In genomic region chr19:43777163-43777700, GRCh38 we compare ENCODE assay signal across 8 cellular contexts. TPM values are rescaled to one million over a fixed set of nuclear protein-coding genes. Genes with fewer than 3 reads are reported as not detected.
A peak's percentile ranks its signal among the peaks of the same experiment; 100 is the strongest.
DNase-seq lines count a peak whose midpoint lies in the region; ATAC-seq and TF ChIP-seq lines count a peak whose summit lies in the region.

No MANE protein-coding gene starts in this region.

- H3K9me2 ChIP-seq in SK-N-SH, result no peaks in the 10 kb centered on the region

- peaks cover 7% of the 10 kb centered on the region for H3K36me3 Mint-ChIP-seq in central memory CD8-positive, alpha-beta T cell (ENCODE audit: insufficient read depth)

- peaks cover 6% of the 10 kb centered on the region for H3F3A ChIP-seq in SK-N-SH (replicated peaks; ENCODE audit: insufficient read depth)

- H3K79me2 ChIP-seq in SK-N-SH (ENCODE audit: insufficient read depth), result no peaks in the 10 kb centered on the region

- no peak for TF ChIP-seq RAD21 in SK-N-SH (IDR thresholded peaks at IDR 0.05; ENCODE audit: low read length)

- peak overlapping the region; percentile 72 for H3K4me3 Mint-ChIP-seq in central memory CD8-positive, alpha-beta T cell
- H3K4me3 Mint-ChIP-seq in stimulated activated naive CD8-positive, alpha-beta T cell treated with anti-CD3 and anti-CD28 coated beads, Interleukin-15, amount 100 ng/mL, for 72 hours, result peak overlapping the region; percentile 82 to 88

- CTCF ChIA-PET in SK-N-SH (lab: Yijun Ruan, JAX), result interaction anchor here (0.7 to 7.6 kb wide), 4 partner anchors 10 to 312 kb away, joined by 3 to 62 read pairs (median 25); partner anchors contain the start of gene LYPD3

- H3K36me3 ChIP-seq in heart right ventricle, result no peaks in the 10 kb centered on the region
- no peaks in the 10 kb centered on the region for H3K36me3 ChIP-seq in right atrium auricular region
- no peaks in the 10 kb centered on the region for H3K36me3 ChIP-seq in SK-N-SH (replicated peaks in 1 of 2; ENCODE audit: control insufficient read depth in 1 of 2, insufficient read depth in 2 of 2, low read length in 1 of 2)
- H3K36me3 ChIP-seq in esophagus muscularis mucosa, result no peaks in the 10 kb centered on the region

- WGBS in heart right ventricle, 2 donors, result 17 to 23% methylated on average over 4 of the region's 4 CpGs
- WGBS in SK-N-SH (ENCODE audit: low lambda C conversion rate), result 7% methylated on average over 4 of the region's 4 CpGs
- WGBS in esophagus muscularis mucosa, result 9% methylated on average over 4 of the region's 4 CpGs

- no peak for DNase-seq in heart right ventricle
- no peak for DNase-seq in right atrium auricular region (ENCODE audit: low spot score)
- DNase-seq in SK-N-SH, result peak; percentile 69
- no peak for DNase-seq in central memory CD8-positive, alpha-beta T cell (ENCODE audit: low spot score in 2 of 2)
- DNase-seq in stimulated activated naive CD8-positive, alpha-beta T cell treated with anti-CD3 and anti-CD28 coated beads, Interleukin-15, amount 100 ng/mL, for 72 hours, result peak in 1 of 2 donors; percentile 44
- DNase-seq in esophagus muscularis mucosa (ENCODE audit: extremely low spot score), result no peak
- no peak for DNase-seq in NCI-H2227 (lab: John Stamatoyannopoulos, UW; ENCODE audit: unreplicated experiment)

- peak overlapping the region; percentile 76 for H3K27ac Mint-ChIP-seq in central memory CD8-positive, alpha-beta T cell (ENCODE audit: low read depth)
- H3K27ac Mint-ChIP-seq in stimulated activated naive CD8-positive, alpha-beta T cell treated with anti-CD3 and anti-CD28 coated beads, Interleukin-15, amount 100 ng/mL, for 72 hours, result peak overlapping the region; percentile 22 to 77

- TF ChIP-seq CTCF in heart right ventricle (IDR thresholded peaks at IDR 0.05) (no peak), right atrium auricular region (IDR thresholded peaks at IDR 0.05) (no peak), SK-N-SH (IDR thresholded peaks at IDR 0.05) (no peak), esophagus muscularis mucosa (IDR thresholded peaks at IDR 0.05) (no peak)

- H3K4me3 ChIP-seq in heart right ventricle (no peak overlapping the region), right atrium auricular region (no peak overlapping the region), SK-N-SH (ENCODE audit: low read depth in 2 of 2, low read length in 1 of 2) (no peak overlapping the region), esophagus muscularis mucosa (no peak overlapping the region)

- ATAC-seq in heart right ventricle (peak in 6 of 8 donors; percentile 5 to 45 (median 19)), HG02678 (IDR thresholded peaks at IDR 0.05; ENCODE audit: unreplicated experiment) (no peak)
- ATAC-seq in central memory CD8-positive, alpha-beta T cell (replicated peaks; ENCODE audit: extremely low read depth, poor library complexity, severe bottlenecking), result no peak
- peak; percentile 44 for ATAC-seq in stimulated activated naive CD8-positive, alpha-beta T cell treated with anti-CD3 and anti-CD28 coated beads, Interleukin-15, amount 100 ng/mL, for 72 hours

- TF ChIP-seq POLR2A in esophagus muscularis mucosa (IDR thresholded peaks at IDR 0.05; ENCODE audit: low read depth), result no peak

- POLR2A ChIA-PET in SK-N-SH (lab: Yijun Ruan, JAX), result interaction anchor here (1.6 kb wide), 1 partner anchor 22 kb away, joined by 3 read pairs; no protein-coding TSS in a partner anchor

- intact Hi-C loops in heart right ventricle (cut with DNase I) (no loop called here), esophagus muscularis mucosa (cut with DNase I) (no loop called here)

- peak overlapping the region; percentile 57 for H2AFZ ChIP-seq in SK-N-SH (ENCODE audit: low read depth)

- peak in 1 of 2 experiments; percentile 46; a peak in 1 of 4 replicates for TF ChIP-seq EP300 in SK-N-SH (IDR thresholded peaks at IDR 0.05; ENCODE audit: borderline replicate concordance in 1 of 2, low read depth in 1 of 2, low read length in 1 of 2)
- no peak for TF ChIP-seq EP300 in esophagus muscularis mucosa (IDR thresholded peaks at IDR 0.05)

- H3K9me3 ChIP-seq in heart right ventricle (no peaks in the 10 kb centered on the region), right atrium auricular region (no peaks in the 10 kb centered on the region), SK-N-SH (no peaks in the 10 kb centered on the region), esophagus muscularis mucosa (no peaks in the 10 kb centered on the region)

- no peak overlapping the region for H3K9ac ChIP-seq in SK-N-SH

- H4K20me1 ChIP-seq in SK-N-SH (ENCODE audit: insufficient read depth), result no peaks in the 10 kb centered on the region

- H3K4me1 ChIP-seq in heart right ventricle (peaks cover 0 to 58% (median 16%) of the 10 kb centered on the region in 9 donors), right atrium auricular region (peaks cover 0 to 17% of the 10 kb centered on the region in 2 donors), SK-N-SH (ENCODE audit: control insufficient read depth in 1 of 2, insufficient read depth in 2 of 2, low read depth in 1 of 2, low read length in 1 of 2) (peaks cover 19% of the 10 kb centered on the region in 2 experiments; a peak in 3 of 4 replicates), esophagus muscularis mucosa (peaks cover 12 to 52% (median 43%) of the 10 kb centered on the region in 4 donors)

- peaks cover 0 to 14% (median 8%) of the 10 kb centered on the region in 7 donors for H3K27me3 ChIP-seq in heart right ventricle
- H3K27me3 ChIP-seq in right atrium auricular region, result no peaks in the 10 kb centered on the region
- H3K27me3 ChIP-seq in SK-N-SH (ENCODE audit: insufficient read depth), result no peaks in the 10 kb centered on the region
- H3K27me3 ChIP-seq in esophagus muscularis mucosa, result peaks cover 0 to 69% (median 6%) of the 10 kb centered on the region in 4 donors

- H3K27me3 Mint-ChIP-seq in central memory CD8-positive, alpha-beta T cell, result no peaks in the 10 kb centered on the region
- H3K27me3 Mint-ChIP-seq in stimulated activated naive CD8-positive, alpha-beta T cell treated with anti-CD3 and anti-CD28 coated beads, Interleukin-15, amount 100 ng/mL, for 72 hours, result no peaks in the 10 kb centered on the region

- H3K27ac ChIP-seq in heart right ventricle (peak overlapping the region in 1 of 10 donors; percentile 74), right atrium auricular region (no peak overlapping the region), SK-N-SH (ENCODE audit: low read depth in 2 of 2, low read length in 1 of 2) (peak overlapping the region in 1 of 2 experiments; percentile 64; a peak in 2 of 4 replicates), esophagus muscularis mucosa (replicated peaks in 1 of 4) (peak overlapping the region in 1 of 4 donors; percentile 48)

- no peaks in the 10 kb centered on the region for H3K9me3 Mint-ChIP-seq in central memory CD8-positive, alpha-beta T cell
- H3K9me3 Mint-ChIP-seq in stimulated activated naive CD8-positive, alpha-beta T cell treated with anti-CD3 and anti-CD28 coated beads, Interleukin-15, amount 100 ng/mL, for 72 hours, result no peaks in the 10 kb centered on the region

- H3K4me2 ChIP-seq in SK-N-SH, result peak overlapping the region; percentile 85

- peaks cover 54% of the 10 kb centered on the region for H3K4me1 Mint-ChIP-seq in central memory CD8-positive, alpha-beta T cell
- peaks cover 68% of the 10 kb centered on the region for H3K4me1 Mint-ChIP-seq in stimulated activated naive CD8-positive, alpha-beta T cell treated with anti-CD3 and anti-CD28 coated beads, Interleukin-15, amount 100 ng/mL, for 72 hours

RNA-seq across cellular contexts. Expression of gene KCNN4, which starts 3.5 kb away (rescaled TPM):
- total RNA-seq in heart right ventricle (1 to 10 TPM in 3 of 10 donors, under 1 TPM in 7; 0.34 to 1.6 (median 0.69) TPM), right atrium auricular region (1 to 10 TPM; 1.3 to 2.0 TPM), esophagus muscularis mucosa (1 to 10 TPM; 1.7 to 6.7 (median 1.9) TPM)
- polyA plus RNA-seq in heart right ventricle (1 to 10 TPM; 1.2 to 1.4 TPM), SK-N-SH (2012; rRNA removed) (21.0 and 22.2 TPM in 2 replicates)
- polyA plus RNA-seq in SK-N-SH (2012; cell fraction: cytosol; rRNA removed), result 7.8 and 15.2 TPM in 2 replicates
- polyA plus RNA-seq in SK-N-SH (2012; cell fraction: nucleus; rRNA removed), result 39.9 and 54.3 TPM in 2 replicates

RNA-seq across cellular contexts. Expression of gene SMG9, which starts 22.5 kb away (rescaled TPM):
- total RNA-seq in heart right ventricle (10 to 100 TPM in 9 of 10 donors, 1 to 10 TPM in 1; 10.0 to 19.4 (median 13.3) TPM), right atrium auricular region (10 to 100 TPM in 1 of 2 donors, 1 to 10 TPM in 1; 8.0 to 11.0 TPM), esophagus muscularis mucosa (10 to 100 TPM in 3 of 4 donors, 1 to 10 TPM in 1; 7.5 to 25.6 (median 22.3) TPM)
- polyA plus RNA-seq in heart right ventricle (10 to 100 TPM; 20.3 to 30.4 TPM), SK-N-SH (2012; rRNA removed) (17.3 and 24.3 TPM in 2 replicates)
- polyA plus RNA-seq in SK-N-SH (2012; cell fraction: cytosol; rRNA removed), result 9.3 and 10.4 TPM in 2 replicates
- 96.8 and 169 TPM in 2 replicates for polyA plus RNA-seq in SK-N-SH (2012; cell fraction: nucleus; rRNA removed)

RNA-seq across cellular contexts. Expression of gene LYPD5, which starts 25.0 kb away (rescaled TPM):
- total RNA-seq in heart right ventricle (1 to 10 TPM in 5 of 10 donors, under 1 TPM in 5; 0.24 to 5.3 (median 0.90) TPM), right atrium auricular region (1 to 10 TPM in 1 of 2 donors, under 1 TPM in 1; 0.63 to 3.9 TPM), esophagus muscularis mucosa (10 to 100 TPM in 1 of 4 donors, 1 to 10 TPM in 3; 2.8 to 12.0 (median 8.2) TPM)
- polyA plus RNA-seq in heart right ventricle (1 to 10 TPM in 1 of 2 donors, under 1 TPM in 1; 0.37 to 1.2 TPM), SK-N-SH (2012; rRNA removed) (0.05 and 0.13 TPM in 2 replicates)
- 0.03 and 0.09 TPM in 2 replicates for polyA plus RNA-seq in SK-N-SH (2012; cell fraction: cytosol; rRNA removed)
- polyA plus RNA-seq in SK-N-SH (2012; cell fraction: nucleus; rRNA removed), result 0.18 TPM in 1 of 2 replicates, not detected in the other

RNA-seq across cellular contexts. Expression of gene ZNF283, which starts 49.9 kb away (rescaled TPM):
- total RNA-seq in heart right ventricle (10 to 100 TPM in 9 of 10 donors, 1 to 10 TPM in 1; 7.5 to 16.9 (median 12.1) TPM), right atrium auricular region (1 to 10 TPM; 4.5 to 6.5 TPM), esophagus muscularis mucosa (10 to 100 TPM in 1 of 4 donors, 1 to 10 TPM in 3; 6.4 to 11.5 (median 7.5) TPM)
- polyA plus RNA-seq in heart right ventricle (1 to 10 TPM; 1.7 to 6.7 TPM), SK-N-SH (2012; rRNA removed) (1.6 and 2.6 TPM in 2 replicates)
- 2.1 and 2.5 TPM in 2 replicates for polyA plus RNA-seq in SK-N-SH (2012; cell fraction: cytosol; rRNA removed)
- 2.8 and 5.4 TPM in 2 replicates for polyA plus RNA-seq in SK-N-SH (2012; cell fraction: nucleus; rRNA removed)

Comparison
In these comparisons a context has a peak if more than half of its experiments do, and no peak if none do; other contexts are left out.
1. ATAC-seq: peak in heart right ventricle (6 of 8) and stimulated activated naive CD8-positive, alpha-beta T cell treated with anti-CD3 and anti-CD28 coated beads, Interleukin-15, amount 100 ng/mL, for 72 hours (single experiment); none in central memory CD8-positive, alpha-beta T cell (single experiment) and HG02678 (single experiment).